ENCODE assay signal across 11 cellular contexts in the genomic region with DNA sequence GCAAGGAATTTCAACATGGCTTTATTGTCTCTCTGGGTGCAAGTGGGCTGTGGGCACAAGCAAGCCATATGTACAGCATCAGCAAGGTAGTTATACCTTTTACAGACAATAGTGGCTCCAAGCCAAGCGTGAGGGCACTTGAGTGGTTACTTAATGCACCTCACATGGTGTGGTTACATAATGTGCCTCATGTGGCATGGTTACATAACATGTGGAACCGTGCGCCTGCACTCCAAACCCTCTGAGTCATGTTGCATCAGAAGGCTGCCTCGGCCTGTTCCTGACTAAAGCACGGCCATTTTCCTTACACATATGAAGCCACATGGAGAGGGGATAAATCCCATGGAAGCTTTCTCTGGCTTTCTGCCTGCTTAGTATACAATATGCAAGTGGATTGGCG.
DNase-seq lines count a peak whose midpoint lies in the region; FAIRE-seq and TF ChIP-seq lines count a peak whose summit lies in the region.
"Had no signal": no experiment of that assay in that cellular context is flagged by ENCODE, and none has a peak within 500 bp of the region (broad histone marks: within the 10 kb centered on the region; RNA-seq: fewer than 3 reads in every experiment).

No MANE protein-coding gene starts in this region.

- 46% methylated on average over 6 of the region's 6 CpGs for WGBS in liver

- no peak for FAIRE-seq in GM19239 (lab: Jason Lieb, UNC)

- no peak for TF ChIP-seq CTCF in liver (IDR thresholded peaks at IDR 0.05; ENCODE audit: low read depth, low read length, missing input control)

- in situ Hi-C loops in ACHN (cut with HindIII; ENCODE audit: low pct_ligation_motif_present, low pct_unique_long_range_greater_than_20kb, low sequenced_read_pairs) = no loop called here

- no peak overlapping the region for H3K9ac ChIP-seq in liver (ENCODE audit: low read depth in 1 of 2, low read length in 2 of 2)
- H3K9ac ChIP-seq: KMS-11 had no signal

- H3K27me3 ChIP-seq in liver (ENCODE audit: control insufficient read depth in 4 of 4, insufficient read depth in 4 of 4, low read length in 3 of 4) = no peaks in the 10 kb centered on the region
- H3K27me3 ChIP-seq: ascending aorta had no signal

- H3K36me3 ChIP-seq in liver (ENCODE audit: control insufficient read depth in 4 of 4, insufficient read depth in 3 of 4, low read depth in 1 of 4, low read length in 3 of 4) = peaks cover 0 to 4% (median 0%) of the 10 kb centered on the region in 4 donors
- H3K36me3 ChIP-seq: ascending aorta had no signal

- H3K4me1 ChIP-seq in liver (ENCODE audit: control insufficient read depth in 4 of 4, insufficient read depth in 4 of 4, low read length in 3 of 4) = peaks cover 0 to 20% (median 8%) of the 10 kb centered on the region in 4 donors
- H3K4me1 ChIP-seq: ascending aorta had no signal

- TF ChIP-seq RAD21 in Ishikawa (IDR thresholded peaks at IDR 0.05; ENCODE audit: low read depth) (no peak), liver (IDR thresholded peaks at IDR 0.05) (peak in 1 of 2 donors; percentile 14)

- H3K27ac ChIP-seq in liver (ENCODE audit: low read depth in 1 of 2, low read length in 2 of 2) = no peak overlapping the region
- H3K27ac ChIP-seq: ascending aorta, KMS-11 had no signal

- no peaks in the 10 kb centered on the region for H3K9me3 ChIP-seq in liver (ENCODE audit: control insufficient read depth in 4 of 4, low read length in 3 of 4)
- H3K9me3 ChIP-seq: ascending aorta had no signal

- peak; percentile 66 for DNase-seq in CD1c-positive myeloid dendritic cell (ENCODE audit: extremely low spot score)
- DNase-seq in amniotic epithelial cell (ENCODE audit: low read depth) = peak; percentile 77
- DNase-seq in Ammon's horn (ENCODE audit: low spot score) = no peak
- DNase-seq in GM19239 (ENCODE audit: insufficient read length, low spot score) = no peak
- no peak for DNase-seq in ACHN
- no peak for DNase-seq in hypothalamus (lab: John Stamatoyannopoulos, UW)
- DNase-seq: activated CD8-positive, alpha-beta T cell treated with anti-CD3 and anti-CD28 coated beads, Interleukin-2, amount 10 ng/mL, durations not matched to agents 7 days and 5 days had no signal

- no peak overlapping the region for H3K4me3 ChIP-seq in liver (ENCODE audit: low read depth in 1 of 3, low read length in 3 of 3)
- H3K4me3 ChIP-seq: ascending aorta had no signal

- TF ChIP-seq EP300 in Ishikawa (IDR thresholded peaks at IDR 0.05; ENCODE audit: borderline replicate concordance) = no peak

TF ChIP-seq in Ishikawa, 13 proteins besides CTCF, POLR2A, EP300 and RAD21:
- TF ChIP-seq EGR1 (IDR thresholded peaks at IDR 0.05) = no peak
- no peak for TF ChIP-seq TEAD4 (IDR thresholded peaks at IDR 0.05)
- no peak for TF ChIP-seq TCF12 (IDR thresholded peaks at IDR 0.05; ENCODE audit: low read depth)
- no peak for TF ChIP-seq FOXM1 (IDR thresholded peaks at IDR 0.05; ENCODE audit: borderline replicate concordance, low read depth)
- no peak for TF ChIP-seq REST (IDR thresholded peaks at IDR 0.05; ENCODE audit: low read depth)
- peak; percentile 62 for TF ChIP-seq MAX (IDR thresholded peaks at IDR 0.05)
- no peak for TF ChIP-seq ZBTB7A (IDR thresholded peaks at IDR 0.05; ENCODE audit: low read depth)
- TF ChIP-seq CREB1 (IDR thresholded peaks at IDR 0.05; ENCODE audit: low read depth) = no peak
- peak; percentile 39 for TF ChIP-seq USF1 (IDR thresholded peaks at IDR 0.05)
- peak; percentile 41; the same call in 1 of the 2 replicates for TF ChIP-seq NFIC (IDR thresholded peaks at IDR 0.05)
- peak; percentile 76 for TF ChIP-seq CEBPB (IDR thresholded peaks at IDR 0.05)
- TF ChIP-seq YY1 (IDR thresholded peaks at IDR 0.05; ENCODE audit: low read depth) = no peak
- no peak for TF ChIP-seq TAF1 (IDR thresholded peaks at IDR 0.05; ENCODE audit: low read depth)

TF ChIP-seq in liver, 16 proteins besides CTCF, POLR2A, EP300 and RAD21:
- TF ChIP-seq RXRA (IDR thresholded peaks at IDR 0.05) = peak in 1 of 2 donors; percentile 44
- no peak for TF ChIP-seq TAF1 (conservative IDR thresholded peaks at IDR 0.05)
- TF ChIP-seq JUND (IDR thresholded peaks at IDR 0.05) = peak in 1 of 2 donors; percentile 26
- TF ChIP-seq, protein P1, sequence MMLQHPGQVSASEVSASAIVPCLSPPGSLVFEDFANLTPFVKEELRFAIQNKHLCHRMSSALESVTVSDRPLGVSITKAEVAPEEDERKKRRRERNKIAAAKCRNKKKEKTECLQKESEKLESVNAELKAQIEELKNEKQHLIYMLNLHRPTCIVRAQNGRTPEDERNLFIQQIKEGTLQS (IDR thresholded peaks at IDR 0.05) = peak; percentile 71
- no peak for TF ChIP-seq FOXA2 (IDR thresholded peaks at IDR 0.05)
- no peak for TF ChIP-seq SP1 (IDR thresholded peaks at IDR 0.05)
- peak; percentile 60 for TF ChIP-seq YY1 (IDR thresholded peaks at IDR 0.05)
- TF ChIP-seq GABPA (IDR thresholded peaks at IDR 0.05 in 1 of 2, conservative IDR thresholded peaks at IDR 0.05 in 1 of 2) = no peak
- peak; percentile 42 to 48 for TF ChIP-seq HNF4A (conservative IDR thresholded peaks at IDR 0.05)
- TF ChIP-seq REST (IDR thresholded peaks at IDR 0.05) = no peak
- peak; percentile 21 for TF ChIP-seq MAX (IDR thresholded peaks at IDR 0.05)
- TF ChIP-seq HNF4G (IDR thresholded peaks at IDR 0.05) = no peak

Comparison
In these comparisons a context has a peak if more than half of its experiments do, and no peak if none do; other contexts are left out.
1. DNase-seq: peak in CD1c-positive myeloid dendritic cell (single experiment) and amniotic epithelial cell (single experiment); none in Ammon's horn (single experiment), GM19239 (single experiment), ACHN (single experiment) and hypothalamus (0 of 51).